ENCODE assay signal across 9 cellular contexts in genomic region chr4:143246977-143247376, GRCh38.
"Had no signal": no experiment of that assay in that cellular context is flagged by ENCODE, and none has a peak within 500 bp of the region (broad histone marks: within the 10 kb centered on the region; RNA-seq: fewer than 3 reads in every experiment).

No MANE protein-coding gene starts in this region.

- H3K4me1 ChIP-seq: HAP-1 had no signal

- H3K4me3 ChIP-seq: GM23248, GM23338, HAP-1 had no signal

- H3K27ac ChIP-seq: GM23248 had no signal

- H3K9me3 Mint-ChIP-seq: HFFc6 had no signal

- H3K9ac ChIP-seq: GM23248 had no signal

- H3K9me3 ChIP-seq: HAP-1 had no signal

- H3K4me3 Mint-ChIP-seq: GM23338, H9, HFFc6 had no signal

- H3K36me3 ChIP-seq: HAP-1 had no signal

- ATAC-seq: GM23338, HCT116 had no signal

- DNase-seq: GM23248, GOT3, H7, H9, HCEC 1CT, HFFc6 had no signal

- H3K27ac Mint-ChIP-seq: GM23338, H9, HFFc6 had no signal
